27 cellular contexts compared by ENCODE assay signal in the genomic region with DNA sequence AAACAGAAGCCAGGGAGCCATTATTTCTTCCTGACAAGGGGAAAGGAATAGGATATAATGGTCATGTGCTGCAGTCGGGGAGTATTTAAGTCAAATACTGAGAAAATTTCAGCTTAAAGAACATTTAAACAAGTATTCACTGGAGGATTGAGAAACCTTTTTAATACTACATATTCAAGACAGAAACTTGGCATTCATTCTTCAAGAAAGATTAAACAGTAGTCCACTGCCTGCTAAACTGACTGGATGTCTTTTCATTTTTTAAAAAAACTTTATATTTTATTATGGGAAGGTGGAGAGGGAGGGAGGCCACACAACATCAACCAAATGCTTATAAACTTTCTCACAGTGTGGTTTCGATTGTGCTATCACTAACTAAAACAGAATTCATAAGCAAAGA.
"Had no signal": no experiment of that assay in that cellular context is flagged by ENCODE, and none has a peak within 500 bp of the region (broad histone marks: within the 10 kb centered on the region; RNA-seq: fewer than 3 reads in every experiment).

No MANE protein-coding gene starts in this region.

- H3K4me1 Mint-ChIP-seq: immature natural killer cell; memory B cell; stimulated activated memory B cell treated with anti-CD40 and anti-IgM and Interleukin-4, amounts not matched to agents 10 μg/mL and 1 μg/mL and 100 μg/mL, for 72 hours had no signal

- H3K27me3 ChIP-seq: gastroesophageal sphincter, right lobe of liver, spleen, tibial artery, upper lobe of left lung, uterus had no signal

- ATAC-seq: gastroesophageal sphincter; lower lobe of right lung; natural killer cell treated with Interleukin-12 subunit alpha and Interleukin-12 subunit beta and Interleukin-15 and Interleukin-18, amount 100 ng/mL, for 72 hours; psoas muscle; right lobe of liver; stimulated activated memory B cell treated with anti-CD40 and anti-IgM and Interleukin-4, amounts not matched to agents 10 μg/mL and 1 μg/mL and 100 μg/mL, for 72 hours had no signal

- H3K27ac Mint-ChIP-seq: endodermal cell; memory B cell; natural killer cell treated with Interleukin-12 subunit alpha and Interleukin-12 subunit beta and Interleukin-15 and Interleukin-18, amount 100 ng/mL, for 72 hours; stimulated activated memory B cell treated with anti-CD40 and anti-IgM and Interleukin-4, amounts not matched to agents 10 μg/mL and 1 μg/mL and 100 μg/mL, for 72 hours; stimulated activated naive CD8-positive, alpha-beta T cell treated with anti-CD3 and anti-CD28 coated beads, Interleukin-15, Interleukin-2, amounts not matched to agents 100 ng/mL and 50 ng/mL, for 24 hours had no signal

- H3K9me3 ChIP-seq: lower lobe of right lung, right lobe of liver, uterus had no signal

- H3K4me3 ChIP-seq: coronary artery, gastroesophageal sphincter, left ventricle myocardium inferior, lower lobe of right lung, psoas muscle, right lobe of liver, spleen, tibial artery, upper lobe of left lung, uterus had no signal

- H3K36me3 ChIP-seq: gastroesophageal sphincter, left ventricle myocardium inferior, lower lobe of right lung, right lobe of liver, spleen, tibial artery, upper lobe of left lung, uterus had no signal

- H3K27me3 Mint-ChIP-seq: memory B cell; natural killer cell treated with Interleukin-12 subunit alpha and Interleukin-12 subunit beta and Interleukin-15 and Interleukin-18, amount 100 ng/mL, for 72 hours; stimulated activated memory B cell treated with anti-CD40 and anti-IgM and Interleukin-4, amounts not matched to agents 10 μg/mL and 1 μg/mL and 100 μg/mL, for 72 hours; stimulated activated naive CD8-positive, alpha-beta T cell treated with anti-CD3 and anti-CD28 coated beads, Interleukin-15, Interleukin-2, amounts not matched to agents 100 ng/mL and 50 ng/mL, for 24 hours had no signal

- DNase-seq: effector CD4-positive, alpha-beta T cell; endodermal cell; erythroblast; foreskin fibroblast; glutamatergic neuron; immature natural killer cell; kidney; left cardiac atrium; left ventricle myocardium inferior; lower lobe of right lung; midbrain; psoas muscle; retina; right lobe of liver; spleen; stimulated activated CD4-positive, alpha-beta T cell treated with anti-CD3 and anti-CD28 coated beads, Interleukin-15, amount 100 ng/mL, for 24 hours; stimulated activated CD4-positive, alpha-beta T cell treated with anti-CD3 and anti-CD28 coated beads, Interleukin-1b, Interleukin-23, amount 100 ng/mL, for 48 hours; stimulated activated CD4-positive, alpha-beta T cell treated with anti-CD3 and anti-CD28 coated beads, Interleukin-4, amount 100 ng/mL, for 24 hours; tibial artery; upper lobe of left lung; uterus had no signal

- H3K4me1 ChIP-seq: left ventricle myocardium inferior, lower lobe of right lung, psoas muscle, right lobe of liver, spleen, tibial artery, upper lobe of left lung, uterus had no signal

- H3K27ac ChIP-seq: coronary artery, gastroesophageal sphincter, left ventricle myocardium inferior, lower lobe of right lung, psoas muscle, right lobe of liver, spleen, tibial artery, upper lobe of left lung, uterus had no signal

- H3K4me3 Mint-ChIP-seq: endodermal cell; immature natural killer cell; memory B cell; natural killer cell treated with Interleukin-12 subunit alpha and Interleukin-12 subunit beta and Interleukin-15 and Interleukin-18, amount 100 ng/mL, for 72 hours; stimulated activated memory B cell treated with anti-CD40 and anti-IgM and Interleukin-4, amounts not matched to agents 10 μg/mL and 1 μg/mL and 100 μg/mL, for 72 hours; stimulated activated naive CD8-positive, alpha-beta T cell treated with anti-CD3 and anti-CD28 coated beads, Interleukin-15, Interleukin-2, amounts not matched to agents 100 ng/mL and 50 ng/mL, for 24 hours had no signal
